Comparison of ENCODE assay signal across 18 cellular contexts in the genomic region with DNA sequence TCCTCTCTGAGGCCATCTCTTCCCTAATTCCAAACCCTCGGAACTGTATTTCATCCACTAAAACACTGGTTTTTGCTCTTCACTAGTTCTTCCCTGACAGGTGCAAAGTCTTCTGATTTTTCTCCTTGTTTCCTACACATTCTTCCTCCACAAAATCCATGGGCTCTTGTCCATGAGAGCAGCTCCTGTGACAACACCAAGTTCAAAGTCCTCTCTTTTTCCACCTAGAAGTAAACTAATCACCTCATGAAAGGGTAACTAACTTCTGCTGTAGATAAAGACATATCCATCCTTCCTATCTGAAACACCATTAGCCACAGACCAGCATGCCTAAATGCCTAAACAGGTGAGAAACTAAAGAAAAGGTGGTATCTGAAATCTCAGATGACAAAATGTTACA. TPM values are rescaled to one million over a fixed set of nuclear protein-coding genes. Genes with fewer than 3 reads are reported as not detected.
DNase-seq lines count a peak whose midpoint lies in the region; ATAC-seq, FAIRE-seq and TF ChIP-seq lines count a peak whose summit lies in the region.
"Had no signal": no experiment of that assay in that cellular context is flagged by ENCODE, and none has a peak within 500 bp of the region (broad histone marks: within the 10 kb centered on the region; RNA-seq: fewer than 3 reads in every experiment).

No MANE protein-coding gene starts in this region.

- no peak for TF ChIP-seq POLR2A in HepG2 (IDR thresholded peaks at IDR 0.05; ENCODE audit: insufficient read depth in 1 of 2, low read depth in 2 of 2, low read length in 2 of 2)
- TF ChIP-seq POLR2A in right lobe of liver (IDR thresholded peaks at IDR 0.05): no peak
- no peak for TF ChIP-seq POLR2A in esophagus muscularis mucosa (IDR thresholded peaks at IDR 0.05; ENCODE audit: low read depth)

- H3K9me3 ChIP-seq in HepG2 (ENCODE audit: low read length): no peaks in the 10 kb centered on the region
- no peaks in the 10 kb centered on the region for H3K9me3 ChIP-seq in right lobe of liver
- no peaks in the 10 kb centered on the region for H3K9me3 ChIP-seq in esophagus muscularis mucosa
- H3K9me3 ChIP-seq in lower lobe of right lung: no peaks in the 10 kb centered on the region
- H3K9me3 ChIP-seq: neutrophil, upper lobe of left lung had no signal

- no peak for ATAC-seq in HepG2
- ATAC-seq in right lobe of liver: no peak
- no peak for ATAC-seq in lower lobe of right lung
- no peak for ATAC-seq in HG03280 (IDR thresholded peaks at IDR 0.05; ENCODE audit: unreplicated experiment)
- ATAC-seq: activated T-cell treated with anti-CD3 and anti-CD28 coated beads, Interleukin-2, amount 50 U/mL, for 4 hours; Right ventricle myocardium inferior had no signal

- H2AFZ ChIP-seq in HepG2 (ENCODE audit: low read length): no peak overlapping the region

- peak overlapping the region; percentile 32 for H3K4me3 Mint-ChIP-seq in type B pancreatic cell

- intact Hi-C loops in HepG2 (cut with micrococcal nuclease; ENCODE audit: unreplicated experiment) (no loop called here), right lobe of liver (cut with DNase I) (no loop called here), esophagus muscularis mucosa (cut with DNase I) (loop anchor here (5.0 to 10.0 kb wide), 2 partner anchors 39 to 62 kb away; partner anchors contain the start of gene CISD3), lower lobe of right lung (cut with DNase I) (no loop called here)

- POLR2A ChIA-PET in HepG2 (lab: Yijun Ruan, JAX): interaction anchor here (1.5 to 1.7 kb wide), 2 partner anchors 8 to 120 kb away, joined by 3 to 7 read pairs; no protein-coding TSS in a partner anchor

- DNase-seq in HepG2 (ENCODE audit: low spot score) (no peak), right lobe of liver (no peak), esophagus muscularis mucosa (ENCODE audit: extremely low spot score) (no peak), type B pancreatic cell (ENCODE audit: extremely low spot score, unreplicated experiment) (no peak), lower lobe of right lung (no peak)
- DNase-seq: activated CD4-positive, alpha-beta T cell treated with anti-CD3 and anti-CD28 coated beads, Interleukin-2, amount 10 ng/mL, durations not matched to agents 7 days and 5 days; activated T-cell treated with anti-CD3 and anti-CD28 coated beads, Interleukin-2, amount 50 U/mL, for 4 hours; cerebellar nuclear complex; KBM-7; NCI-H1436; stimulated activated naive CD4-positive, alpha-beta T cell; T1000; upper lobe of left lung had no signal

- in situ Hi-C loops in HepG2 (cut with HindIII; ENCODE audit: extremely low pct_ligation_motif_present, low pct_unique_long_range_greater_than_20kb): no loop called here

- FAIRE-seq in HepG2 (lab: Jason Lieb, UNC): no peak

- H3K9ac ChIP-seq in HepG2 (ENCODE audit: insufficient read depth, low read depth, low read length): peak overlapping the region; percentile 99; the same call in 1 of the 2 replicates

- H3K36me3 Mint-ChIP-seq in type B pancreatic cell: peaks cover 33% of the 10 kb centered on the region

- no peaks in the 10 kb centered on the region for H3K27me3 Mint-ChIP-seq in type B pancreatic cell
- H3K27me3 Mint-ChIP-seq: activated CD4-positive, alpha-beta T cell treated with anti-CD3 and anti-CD28 coated beads, Interleukin-2, amount 10 ng/mL, durations not matched to agents 7 days and 5 days; memory B cell had no signal

- no peak for TF ChIP-seq RAD21 in HepG2 (CRISPR knock-in tag; IDR thresholded peaks at IDR 0.05)

- peak overlapping the region; percentile 37 for H3K27ac Mint-ChIP-seq in type B pancreatic cell
- H3K27ac Mint-ChIP-seq: activated CD4-positive, alpha-beta T cell treated with anti-CD3 and anti-CD28 coated beads, Interleukin-2, amount 10 ng/mL, durations not matched to agents 7 days and 5 days had no signal

- TF ChIP-seq CTCF in HepG2 (CRISPR knock-in tag; IDR thresholded peaks at IDR 0.05) (no peak), right lobe of liver (IDR thresholded peaks at IDR 0.05) (no peak), esophagus muscularis mucosa (IDR thresholded peaks at IDR 0.05) (no peak), type B pancreatic cell (conservative IDR thresholded peaks at IDR 0.05) (no peak), lower lobe of right lung (IDR thresholded peaks at IDR 0.05) (no peak)

- peak overlapping the region; percentile 86 for H3K4me2 ChIP-seq in HepG2 (ENCODE audit: low read depth, low read length)

- no peaks in the 10 kb centered on the region for H3K9me3 Mint-ChIP-seq in type B pancreatic cell
- H3K9me3 Mint-ChIP-seq: activated CD4-positive, alpha-beta T cell treated with anti-CD3 and anti-CD28 coated beads, Interleukin-2, amount 10 ng/mL, durations not matched to agents 7 days and 5 days; activated T-cell treated with anti-CD3 and anti-CD28 coated beads, Interleukin-2, amount 50 U/mL, for 4 hours; memory B cell had no signal

- H3K27ac ChIP-seq in HepG2 (ENCODE audit: extremely low read length, insufficient read depth, low read length) (peak overlapping the region; percentile 5), right lobe of liver (no peak overlapping the region), esophagus muscularis mucosa (replicated peaks in 1 of 4) (peak overlapping the region; percentile 97 to 100 (median 98)), lower lobe of right lung (no peak overlapping the region)
- H3K27ac ChIP-seq: neutrophil had no signal

- TF ChIP-seq EP300 in HepG2 (IDR thresholded peaks at IDR 0.05; ENCODE audit: low read depth in 2 of 2, low read length in 2 of 2) (no peak), HepG2 (CRISPR knock-in tag; IDR thresholded peaks at IDR 0.05; ENCODE audit: borderline replicate concordance) (no peak), esophagus muscularis mucosa (IDR thresholded peaks at IDR 0.05) (no peak)

- no TSS peak for BruUV-seq in HepG2 (replicated peaks; lab: Mats Ljungman, UMichigan)

- CTCF ChIA-PET in HepG2 (lab: Yijun Ruan, JAX; ENCODE audit: low intra/inter-chr PET ratio, low total read pairs): no interaction called here

- H3K27me3 ChIP-seq in HepG2 (ENCODE audit: control insufficient read depth in 1 of 2, insufficient read depth in 2 of 2, low read length in 2 of 2): no peaks in the 10 kb centered on the region
- no peaks in the 10 kb centered on the region for H3K27me3 ChIP-seq in right lobe of liver
- H3K27me3 ChIP-seq in esophagus muscularis mucosa: no peaks in the 10 kb centered on the region
- H3K27me3 ChIP-seq in lower lobe of right lung (ENCODE audit: low read depth): no peaks in the 10 kb centered on the region
- H3K27me3 ChIP-seq: neutrophil, upper lobe of left lung had no signal

- H3K4me1 Mint-ChIP-seq in type B pancreatic cell (ENCODE audit: unreplicated experiment): peaks cover 30% of the 10 kb centered on the region

- H3K4me1 ChIP-seq in HepG2 (ENCODE audit: insufficient read depth, low read length): peaks cover 39% of the 10 kb centered on the region
- H3K4me1 ChIP-seq in right lobe of liver: peaks cover 0 to 26% (median 7%) of the 10 kb centered on the region in 4 donors
- peaks cover 29 to 49% (median 42%) of the 10 kb centered on the region in 4 donors for H3K4me1 ChIP-seq in esophagus muscularis mucosa
- H3K4me1 ChIP-seq in lower lobe of right lung: peaks cover 42% of the 10 kb centered on the region

- peaks cover 0 to 12% of the 10 kb centered on the region in 2 experiments; a peak in 4 of 5 replicates for H3K36me3 ChIP-seq in HepG2 (replicated peaks in 1 of 2; ENCODE audit: control insufficient read depth in 1 of 2, insufficient read depth in 2 of 2, low read length in 2 of 2)
- peaks cover 0 to 4% (median under 1%) of the 10 kb centered on the region in 4 donors for H3K36me3 ChIP-seq in right lobe of liver
- peaks cover under 1 to 32% (median 16%) of the 10 kb centered on the region in 4 donors for H3K36me3 ChIP-seq in esophagus muscularis mucosa
- H3K36me3 ChIP-seq in lower lobe of right lung: peaks cover 21% of the 10 kb centered on the region

- H3K79me2 ChIP-seq in HepG2 (ENCODE audit: insufficient read depth, low read length): peaks cover 55% of the 10 kb centered on the region

- WGBS in HepG2 (ENCODE audit: low lambda C conversion rate): 79% methylated on average over 1 of the region's 1 CpG
- WGBS in right lobe of liver (ENCODE audit: insufficient coverage, low coverage, low lambda C conversion rate, missing lambda C conversion rate): 100% methylated on average over 1 of the region's 1 CpG
- WGBS in esophagus muscularis mucosa: 100% methylated on average over 1 of the region's 1 CpG

- H3K4me3 ChIP-seq in HepG2 (replicated peaks in 1 of 3; ENCODE audit: insufficient read depth in 1 of 3, low read depth in 2 of 3, low read length in 3 of 3): peak overlapping the region; percentile 7 to 90 (median 18); a peak in 2 of 6 replicates
- no peak overlapping the region for H3K4me3 ChIP-seq in right lobe of liver
- H3K4me3 ChIP-seq in esophagus muscularis mucosa: peak overlapping the region in 2 of 4 donors; percentile 78 to 93
- H3K4me3 ChIP-seq in lower lobe of right lung: no peak overlapping the region
- H3K4me3 ChIP-seq: skin epidermis had no signal

- H4K20me1 ChIP-seq in HepG2 (ENCODE audit: insufficient read depth, low read length): peaks cover 22% of the 10 kb centered on the region; the same call in 1 of the 2 replicates

RNA-seq across cellular contexts. Expression of gene PIP4K2B, which starts 2.9 kb away (rescaled TPM):
- total RNA-seq in HepG2 (2016; rRNA removed; fragmentation: Illumina TruSeq; extraction: Trizol): 54.0 and 63.6 TPM in 2 replicates
- total RNA-seq in HepG2 (2016; cell fraction: cytosol; rRNA removed; fragmentation: Illumina TruSeq; extraction: Trizol; ENCODE audit: low read depth): 24.2 and 25.6 TPM in 2 replicates
- total RNA-seq in HepG2 (2016; cell fraction: insoluble cytoplasmic fraction; rRNA removed; fragmentation: Illumina TruSeq; extraction: Trizol): 50.9 and 54.9 TPM in 2 replicates
- 49.8 and 54.0 TPM in 2 replicates for total RNA-seq in HepG2 (2016; cell fraction: membrane; rRNA removed; fragmentation: Illumina TruSeq; extraction: Trizol)
- total RNA-seq in HepG2 (2016; cell fraction: nucleus; rRNA removed; fragmentation: Illumina TruSeq; extraction: Trizol): 32.5 and 37.2 TPM in 2 replicates
- 20.4 and 24.5 TPM in 2 replicates for polyA plus RNA-seq in HepG2 (2011; rRNA removed)
- polyA plus RNA-seq in HepG2 (2011; cell fraction: cytosol; rRNA removed): 18.5 and 20.4 TPM in 2 replicates
- 45.9 and 55.3 TPM in 2 replicates for polyA plus RNA-seq in HepG2 (2011; cell fraction: nucleus; rRNA removed)
- 22.2 and 27.9 TPM in 2 replicates for polyA plus RNA-seq in HepG2 (2012)
- 12.9 and 15.0 TPM in 2 replicates for polyA plus RNA-seq in HepG2 (2016; cell fraction: cytosol; fragmentation: Illumina TruSeq; extraction: Trizol; ENCODE audit: low read depth)
- 41.7 and 46.6 TPM in 2 replicates for polyA plus RNA-seq in HepG2 (2016; cell fraction: insoluble cytoplasmic fraction; fragmentation: Illumina TruSeq; extraction: Trizol; ENCODE audit: low read depth)
- 27.7 and 30.2 TPM in 2 replicates for polyA plus RNA-seq in HepG2 (2016; cell fraction: membrane; fragmentation: Illumina TruSeq; extraction: Trizol; ENCODE audit: low read depth)
- polyA plus RNA-seq in HepG2 (2016; cell fraction: nucleus; fragmentation: Illumina TruSeq; extraction: Trizol; ENCODE audit: insufficient read depth, low read depth): 62.7 and 68.7 TPM in 2 replicates
- polyA minus RNA-seq in HepG2 (2011; rRNA and poly(A)+ RNA removed; ENCODE audit: low replicate concordance): 76.9 and 79.2 TPM in 2 replicates
- polyA minus RNA-seq in HepG2 (2011; cell fraction: cytosol; rRNA and poly(A)+ RNA removed): 17.3 and 17.5 TPM in 2 replicates
- 12.9 and 14.0 TPM in 2 replicates for polyA minus RNA-seq in HepG2 (2011; cell fraction: nucleus; rRNA and poly(A)+ RNA removed)
- total RNA-seq in right lobe of liver: 10 to 100 TPM; 11.5 to 19.5 (median 15.4) TPM
- total RNA-seq in esophagus muscularis mucosa: 10 to 100 TPM; 39.5 to 72.1 (median 53.2) TPM
- 37.0 and 72.6 TPM in 2 replicates for total RNA-seq in type B pancreatic cell (ENCODE audit: low replicate concordance)
- total RNA-seq in lower lobe of right lung: 44.8 TPM

RNA-seq across cellular contexts. Expression of gene CWC25, which starts 28.7 kb away (rescaled TPM):
- total RNA-seq in HepG2 (2016; rRNA removed; fragmentation: Illumina TruSeq; extraction: Trizol) (12.7 and 15.6 TPM in 2 replicates), right lobe of liver (10 to 100 TPM in 2 of 6 experiments, 1 to 10 TPM in 4; 6.8 to 13.1 (median 9.2) TPM), esophagus muscularis mucosa (10 to 100 TPM; 16.5 to 27.8 (median 19.6) TPM), type B pancreatic cell (ENCODE audit: low replicate concordance) (17.7 and 19.7 TPM in 2 replicates), lower lobe of right lung (22.3 TPM)
- total RNA-seq in HepG2 (2016; cell fraction: cytosol; rRNA removed; fragmentation: Illumina TruSeq; extraction: Trizol; ENCODE audit: low read depth): 3.7 and 5.9 TPM in 2 replicates
- total RNA-seq in HepG2 (2016; cell fraction: insoluble cytoplasmic fraction; rRNA removed; fragmentation: Illumina TruSeq; extraction: Trizol): 12.1 and 16.1 TPM in 2 replicates
- total RNA-seq in HepG2 (2016; cell fraction: membrane; rRNA removed; fragmentation: Illumina TruSeq; extraction: Trizol): 4.9 and 5.9 TPM in 2 replicates
- total RNA-seq in HepG2 (2016; cell fraction: nucleus; rRNA removed; fragmentation: Illumina TruSeq; extraction: Trizol): 16.2 and 16.8 TPM in 2 replicates
- 20.6 and 22.7 TPM in 2 replicates for polyA plus RNA-seq in HepG2 (2011; rRNA removed)
- polyA plus RNA-seq in HepG2 (2011; cell fraction: cytosol; rRNA removed): 8.0 and 10.1 TPM in 2 replicates
- polyA plus RNA-seq in HepG2 (2011; cell fraction: nucleus; rRNA removed): 75.8 and 78.0 TPM in 2 replicates
- 13.3 and 15.9 TPM in 2 replicates for polyA plus RNA-seq in HepG2 (2012)
- polyA plus RNA-seq in HepG2 (2016; cell fraction: cytosol; fragmentation: Illumina TruSeq; extraction: Trizol; ENCODE audit: low read depth): 1.3 and 1.4 TPM in 2 replicates
- 13.2 and 13.4 TPM in 2 replicates for polyA plus RNA-seq in HepG2 (2016; cell fraction: insoluble cytoplasmic fraction; fragmentation: Illumina TruSeq; extraction: Trizol; ENCODE audit: low read depth)
- polyA plus RNA-seq in HepG2 (2016; cell fraction: membrane; fragmentation: Illumina TruSeq; extraction: Trizol; ENCODE audit: low read depth): 2.8 and 3.3 TPM in 2 replicates
- 51.8 and 58.8 TPM in 2 replicates for polyA plus RNA-seq in HepG2 (2016; cell fraction: nucleus; fragmentation: Illumina TruSeq; extraction: Trizol; ENCODE audit: insufficient read depth, low read depth)
- polyA minus RNA-seq in HepG2 (2011; rRNA and poly(A)+ RNA removed; ENCODE audit: low replicate concordance): 7.6 and 11.6 TPM in 2 replicates
- 3.6 and 4.1 TPM in 2 replicates for polyA minus RNA-seq in HepG2 (2011; cell fraction: cytosol; rRNA and poly(A)+ RNA removed)
- 18.3 TPM in 2 replicates for polyA minus RNA-seq in HepG2 (2011; cell fraction: nucleus; rRNA and poly(A)+ RNA removed)

RNA-seq across cellular contexts. Expression of gene PSMB3, which starts 43.9 kb away (rescaled TPM):
- 517 and 688 TPM in 2 replicates for total RNA-seq in HepG2 (2016; rRNA removed; fragmentation: Illumina TruSeq; extraction: Trizol)
- total RNA-seq in HepG2 (2016; cell fraction: cytosol; rRNA removed; fragmentation: Illumina TruSeq; extraction: Trizol; ENCODE audit: low read depth): 265 and 305 TPM in 2 replicates
- 517 and 718 TPM in 2 replicates for total RNA-seq in HepG2 (2016; cell fraction: insoluble cytoplasmic fraction; rRNA removed; fragmentation: Illumina TruSeq; extraction: Trizol)
- total RNA-seq in HepG2 (2016; cell fraction: membrane; rRNA removed; fragmentation: Illumina TruSeq; extraction: Trizol): 175 and 189 TPM in 2 replicates
- 146 and 163 TPM in 2 replicates for total RNA-seq in HepG2 (2016; cell fraction: nucleus; rRNA removed; fragmentation: Illumina TruSeq; extraction: Trizol)
- polyA plus RNA-seq in HepG2 (2011; rRNA removed): 317 and 366 TPM in 2 replicates
- 470 and 640 TPM in 2 replicates for polyA plus RNA-seq in HepG2 (2011; cell fraction: cytosol; rRNA removed)
- polyA plus RNA-seq in HepG2 (2011; cell fraction: nucleus; rRNA removed): 121 and 122 TPM in 2 replicates
- polyA plus RNA-seq in HepG2 (2012): 167 and 213 TPM in 2 replicates
- polyA plus RNA-seq in HepG2 (2016; cell fraction: cytosol; fragmentation: Illumina TruSeq; extraction: Trizol; ENCODE audit: low read depth): 206 and 222 TPM in 2 replicates
- 578 and 618 TPM in 2 replicates for polyA plus RNA-seq in HepG2 (2016; cell fraction: insoluble cytoplasmic fraction; fragmentation: Illumina TruSeq; extraction: Trizol; ENCODE audit: low read depth)
- polyA plus RNA-seq in HepG2 (2016; cell fraction: membrane; fragmentation: Illumina TruSeq; extraction: Trizol; ENCODE audit: low read depth): 134 and 136 TPM in 2 replicates
- 227 and 228 TPM in 2 replicates for polyA plus RNA-seq in HepG2 (2016; cell fraction: nucleus; fragmentation: Illumina TruSeq; extraction: Trizol; ENCODE audit: insufficient read depth, low read depth)
- 383 and 657 TPM in 2 replicates for polyA minus RNA-seq in HepG2 (2011; rRNA and poly(A)+ RNA removed; ENCODE audit: low replicate concordance)
- 84.9 and 103 TPM in 2 replicates for polyA minus RNA-seq in HepG2 (2011; cell fraction: cytosol; rRNA and poly(A)+ RNA removed)
- polyA minus RNA-seq in HepG2 (2011; cell fraction: nucleus; rRNA and poly(A)+ RNA removed): 32.9 and 35.0 TPM in 2 replicates
- 100 to 1,000 TPM in 5 of 6 experiments, 10 to 100 TPM in 1; 85.2 to 183 (median 120) TPM for total RNA-seq in right lobe of liver
- total RNA-seq in esophagus muscularis mucosa: 100 to 1,000 TPM; 122 to 158 (median 137) TPM
- total RNA-seq in type B pancreatic cell (ENCODE audit: low replicate concordance): 149 and 152 TPM in 2 replicates
- total RNA-seq in lower lobe of right lung: 128 TPM

RNA-seq across cellular contexts. Expression of gene PCGF2, which starts 48.3 kb away (rescaled TPM):
- total RNA-seq in HepG2 (2016; rRNA removed; fragmentation: Illumina TruSeq; extraction: Trizol) (11.6 and 11.7 TPM in 2 replicates), right lobe of liver (1 to 10 TPM; 1.7 to 8.0 (median 3.9) TPM), esophagus muscularis mucosa (10 to 100 TPM; 10.3 to 15.7 (median 12.4) TPM), type B pancreatic cell (ENCODE audit: low replicate concordance) (37.6 and 74.6 TPM in 2 replicates), lower lobe of right lung (53.5 TPM)
- 12.6 and 19.2 TPM in 2 replicates for total RNA-seq in HepG2 (2016; cell fraction: cytosol; rRNA removed; fragmentation: Illumina TruSeq; extraction: Trizol; ENCODE audit: low read depth)
- 8.9 and 11.5 TPM in 2 replicates for total RNA-seq in HepG2 (2016; cell fraction: insoluble cytoplasmic fraction; rRNA removed; fragmentation: Illumina TruSeq; extraction: Trizol)
- total RNA-seq in HepG2 (2016; cell fraction: membrane; rRNA removed; fragmentation: Illumina TruSeq; extraction: Trizol): 33.3 and 35.3 TPM in 2 replicates
- total RNA-seq in HepG2 (2016; cell fraction: nucleus; rRNA removed; fragmentation: Illumina TruSeq; extraction: Trizol): 13.3 and 14.9 TPM in 2 replicates
- 29.4 and 30.6 TPM in 2 replicates for polyA plus RNA-seq in HepG2 (2011; rRNA removed)
- polyA plus RNA-seq in HepG2 (2011; cell fraction: cytosol; rRNA removed): 18.7 and 30.8 TPM in 2 replicates
- 53.9 and 68.1 TPM in 2 replicates for polyA plus RNA-seq in HepG2 (2011; cell fraction: nucleus; rRNA removed)
- polyA plus RNA-seq in HepG2 (2012): 32.6 and 40.9 TPM in 2 replicates
- 194 and 224 TPM in 2 replicates for polyA plus RNA-seq in HepG2 (2016; cell fraction: cytosol; fragmentation: Illumina TruSeq; extraction: Trizol; ENCODE audit: low read depth)
- polyA plus RNA-seq in HepG2 (2016; cell fraction: insoluble cytoplasmic fraction; fragmentation: Illumina TruSeq; extraction: Trizol; ENCODE audit: low read depth): 44.1 and 62.1 TPM in 2 replicates
- 209 and 253 TPM in 2 replicates for polyA plus RNA-seq in HepG2 (2016; cell fraction: membrane; fragmentation: Illumina TruSeq; extraction: Trizol; ENCODE audit: low read depth)
- polyA plus RNA-seq in HepG2 (2016; cell fraction: nucleus; fragmentation: Illumina TruSeq; extraction: Trizol; ENCODE audit: insufficient read depth, low read depth): 85.1 and 95.0 TPM in 2 replicates
- polyA minus RNA-seq in HepG2 (2011; rRNA and poly(A)+ RNA removed; ENCODE audit: low replicate concordance): 11.1 and 38.8 TPM in 2 replicates
- 30.5 and 32.4 TPM in 2 replicates for polyA minus RNA-seq in HepG2 (2011; cell fraction: cytosol; rRNA and poly(A)+ RNA removed)
- 13.9 and 14.2 TPM in 2 replicates for polyA minus RNA-seq in HepG2 (2011; cell fraction: nucleus; rRNA and poly(A)+ RNA removed)

RNA-seq across cellular contexts. Expression of gene RPL23, which starts 57.1 kb away (rescaled TPM):
- 2,790 and 3,298 TPM in 2 replicates for total RNA-seq in HepG2 (2016; rRNA removed; fragmentation: Illumina TruSeq; extraction: Trizol)
- total RNA-seq in HepG2 (2016; cell fraction: cytosol; rRNA removed; fragmentation: Illumina TruSeq; extraction: Trizol; ENCODE audit: low read depth): 4,051 and 4,588 TPM in 2 replicates
- 2,655 and 3,446 TPM in 2 replicates for total RNA-seq in HepG2 (2016; cell fraction: insoluble cytoplasmic fraction; rRNA removed; fragmentation: Illumina TruSeq; extraction: Trizol)
- 6,899 and 6,901 TPM in 2 replicates for total RNA-seq in HepG2 (2016; cell fraction: membrane; rRNA removed; fragmentation: Illumina TruSeq; extraction: Trizol)
- 995 and 1,125 TPM in 2 replicates for total RNA-seq in HepG2 (2016; cell fraction: nucleus; rRNA removed; fragmentation: Illumina TruSeq; extraction: Trizol)
- 4,288 and 4,860 TPM in 2 replicates for polyA plus RNA-seq in HepG2 (2011; rRNA removed)
- polyA plus RNA-seq in HepG2 (2011; cell fraction: cytosol; rRNA removed): 4,164 and 5,084 TPM in 2 replicates
- polyA plus RNA-seq in HepG2 (2011; cell fraction: nucleus; rRNA removed): 680 and 915 TPM in 2 replicates
- 4,457 and 5,527 TPM in 2 replicates for polyA plus RNA-seq in HepG2 (2012)
- polyA plus RNA-seq in HepG2 (2016; cell fraction: cytosol; fragmentation: Illumina TruSeq; extraction: Trizol; ENCODE audit: low read depth): 5,325 and 6,272 TPM in 2 replicates
- 3,877 and 3,973 TPM in 2 replicates for polyA plus RNA-seq in HepG2 (2016; cell fraction: insoluble cytoplasmic fraction; fragmentation: Illumina TruSeq; extraction: Trizol; ENCODE audit: low read depth)
- 7,669 and 7,726 TPM in 2 replicates for polyA plus RNA-seq in HepG2 (2016; cell fraction: membrane; fragmentation: Illumina TruSeq; extraction: Trizol; ENCODE audit: low read depth)
- 2,046 and 2,062 TPM in 2 replicates for polyA plus RNA-seq in HepG2 (2016; cell fraction: nucleus; fragmentation: Illumina TruSeq; extraction: Trizol; ENCODE audit: insufficient read depth, low read depth)
- polyA minus RNA-seq in HepG2 (2011; rRNA and poly(A)+ RNA removed; ENCODE audit: low replicate concordance): 223 and 322 TPM in 2 replicates
- 1,056 and 1,226 TPM in 2 replicates for polyA minus RNA-seq in HepG2 (2011; cell fraction: cytosol; rRNA and poly(A)+ RNA removed)
- polyA minus RNA-seq in HepG2 (2011; cell fraction: nucleus; rRNA and poly(A)+ RNA removed): 292 and 362 TPM in 2 replicates
- total RNA-seq in right lobe of liver: 100 to 1,000 TPM; 389 to 609 (median 436) TPM
- total RNA-seq in esophagus muscularis mucosa: 1,000 to 10,000 TPM in 2 of 4 donors, 100 to 1,000 TPM in 2; 721 to 1,711 (median 1,283) TPM
- total RNA-seq in type B pancreatic cell (ENCODE audit: low replicate concordance): 1,908 and 1,925 TPM in 2 replicates
- 1,156 TPM for total RNA-seq in lower lobe of right lung

Comparison
In these comparisons a context has a peak if more than half of its experiments do, and no peak if none do; other contexts are left out.
1. H3K27ac ChIP-seq: peak in HepG2 (single experiment) and esophagus muscularis mucosa (4 of 4); none in right lobe of liver (0 of 3) and lower lobe of right lung (single experiment).
2. H3K4me3 ChIP-seq: peak in HepG2 (3 of 3); none in right lobe of liver (0 of 3) and lower lobe of right lung (single experiment).